ENCODE assay signal across 17 cellular contexts in the genomic region with DNA sequence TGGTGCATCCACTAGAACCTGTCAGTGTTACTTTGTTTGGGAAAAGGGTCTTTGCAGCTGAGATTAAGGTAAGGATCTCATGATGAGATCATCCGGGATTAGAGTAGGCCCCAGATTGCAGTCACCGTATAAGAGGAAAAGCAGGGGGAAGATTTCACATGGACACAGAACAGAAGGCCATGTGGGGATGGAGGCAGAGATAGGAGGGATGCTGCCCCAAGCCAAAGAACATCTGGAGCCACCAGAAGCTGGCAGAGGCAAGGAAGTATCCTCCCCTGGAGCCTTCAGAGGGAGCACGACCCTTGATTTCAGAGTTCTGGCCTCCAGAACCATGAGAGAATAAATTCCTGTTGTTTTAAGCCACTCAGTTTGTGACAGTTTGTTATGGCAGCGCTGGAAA. TPM values are rescaled to one million over a fixed set of nuclear protein-coding genes. Genes with fewer than 3 reads are reported as not detected.
DNase-seq lines count a peak whose midpoint lies in the region; FAIRE-seq and TF ChIP-seq lines count a peak whose summit lies in the region.
"Had no signal": no experiment of that assay in that cellular context is flagged by ENCODE, and none has a peak within 500 bp of the region (broad histone marks: within the 10 kb centered on the region; RNA-seq: fewer than 3 reads in every experiment).

No MANE protein-coding gene starts in this region.

- H3K4me2 ChIP-seq in SK-N-SH, result no peak overlapping the region

- H3K9ac ChIP-seq in SK-N-SH (no peak overlapping the region), kidney (ENCODE audit: low read length in 2 of 2) (no peak overlapping the region)

- H3K27ac Mint-ChIP-seq in Caco-2 (ENCODE audit: unreplicated experiment), result no peak overlapping the region

- H3K36me3 Mint-ChIP-seq in Caco-2 (ENCODE audit: insufficient read depth, unreplicated experiment), result no peaks in the 10 kb centered on the region

- no TSS peak for BruUV-seq in Caco-2 (replicated peaks; lab: Mats Ljungman, UMichigan)

- no peak for TF ChIP-seq CTCF in SK-N-SH (IDR thresholded peaks at IDR 0.05)
- TF ChIP-seq CTCF in kidney (IDR thresholded peaks at IDR 0.05; ENCODE audit: borderline replicate concordance, extremely low read depth, insufficient read depth), result no peak
- no peak for TF ChIP-seq CTCF in GM13977 (IDR thresholded peaks at IDR 0.05; ENCODE audit: extremely low read depth, insufficient read depth, missing control alignments)
- no peak for TF ChIP-seq CTCF in Caco-2 (IDR thresholded peaks at IDR 0.05; ENCODE audit: insufficient read depth in 1 of 2, low read depth in 1 of 2, low read length in 1 of 2, severe bottlenecking in 1 of 2, unreplicated experiment in 1 of 2)

- H3K27me3 ChIP-seq in SK-N-SH (ENCODE audit: insufficient read depth) (no peaks in the 10 kb centered on the region), Caco-2 (replicated peaks; ENCODE audit: control insufficient read depth, insufficient read depth, low read length) (no peaks in the 10 kb centered on the region)

- no peaks in the 10 kb centered on the region for H4K20me1 ChIP-seq in SK-N-SH (ENCODE audit: insufficient read depth)

- H3K4me1 ChIP-seq in SK-N-SH (ENCODE audit: control insufficient read depth in 1 of 2, insufficient read depth in 2 of 2, low read depth in 1 of 2, low read length in 1 of 2) (peaks cover 0 to 59% of the 10 kb centered on the region in 2 experiments; a peak in 2 of 4 replicates), kidney (ENCODE audit: control insufficient read depth in 1 of 2, insufficient read depth in 1 of 2, low read depth in 1 of 2, low read length in 2 of 2) (peaks cover 11 to 27% of the 10 kb centered on the region in 2 donors), Caco-2 (peaks cover 24% of the 10 kb centered on the region)

- no peaks in the 10 kb centered on the region for H3F3A ChIP-seq in SK-N-SH (replicated peaks; ENCODE audit: insufficient read depth)

- no peaks in the 10 kb centered on the region for H3K9me3 Mint-ChIP-seq in Caco-2 (ENCODE audit: unreplicated experiment)

- H3K4me1 Mint-ChIP-seq in Caco-2 (ENCODE audit: low read depth, unreplicated experiment), result peaks cover 15% of the 10 kb centered on the region

- in situ Hi-C loops in GM13977 (cut with MboI; ENCODE audit: low pct_unique_long_range_greater_than_20kb, low sequenced_read_pairs, unreplicated experiment), result no loop called here

- 56% methylated on average over 3 of the region's 4 CpGs for WGBS in SK-N-SH (ENCODE audit: low lambda C conversion rate)

- no peaks in the 10 kb centered on the region for H3K9me2 ChIP-seq in SK-N-SH

- H2AFZ ChIP-seq in SK-N-SH (ENCODE audit: low read depth), result no peak overlapping the region

- TF ChIP-seq EP300 in SK-N-SH (IDR thresholded peaks at IDR 0.05; ENCODE audit: borderline replicate concordance in 1 of 2, low read depth in 1 of 2, low read length in 1 of 2), result peak in 1 of 2 experiments; percentile 95; a peak in 2 of 4 replicates

- peak overlapping the region in 1 of 2 experiments; percentile 95; a peak in 2 of 4 replicates for H3K27ac ChIP-seq in SK-N-SH (ENCODE audit: low read depth in 2 of 2, low read length in 1 of 2)
- no peak overlapping the region for H3K27ac ChIP-seq in kidney (ENCODE audit: low read depth in 2 of 2, low read length in 2 of 2)

- POLR2A ChIA-PET in SK-N-SH (lab: Yijun Ruan, JAX) (interaction anchor here (1.3 kb wide), 1 partner anchor 26 kb away, joined by 3 read pairs; no protein-coding TSS in a partner anchor), Caco-2 (lab: Charles Lee) (no interaction called here)

- peak; percentile 6 for DNase-seq in activated effector memory CD4-positive, alpha-beta T cell treated with anti-CD3 and anti-CD28 coated beads, Interleukin-2, amount 50 U/mL, for 16 hours
- DNase-seq in activated effector memory CD4-positive, alpha-beta T cell treated with Interleukin-2 at 50 U/mL for 16 hours, result no peak
- DNase-seq in SK-N-SH (peak; percentile 66), kidney (peak; percentile 7), GM13977 (ENCODE audit: low spot score) (no peak), germinal center (ENCODE audit: low spot score) (no peak), Caco-2 (no peak)
- no peak for DNase-seq in stimulated activated CD4-positive, alpha-beta T cell treated with anti-CD3 and anti-CD28 coated beads, Interleukin-2, amount 100 ng/mL, for 24 hours
- DNase-seq: 8988T; DMS79 treated with DMSO at 0.1 percent for 48 hours; Kasumi-1; NCI-H1694; NCI-H2081 treated with DMSO at 0.1 percent for 48 hours; NCI-H446; NK-92 treated with Interleukin-12 subunit alpha and Interleukin-12 subunit beta, amount 100 ng/mL, for 24 hours; SIG-M5 had no signal

- no peaks in the 10 kb centered on the region for H3K36me3 ChIP-seq in SK-N-SH (replicated peaks in 1 of 2; ENCODE audit: control insufficient read depth in 1 of 2, insufficient read depth in 2 of 2, low read length in 1 of 2)
- no peaks in the 10 kb centered on the region for H3K36me3 ChIP-seq in kidney (ENCODE audit: control insufficient read depth in 1 of 2, insufficient read depth in 2 of 2, low read length in 2 of 2)
- H3K36me3 ChIP-seq in Caco-2 (ENCODE audit: control insufficient read depth, insufficient read depth, low read length), result no peaks in the 10 kb centered on the region

- H3K4me3 Mint-ChIP-seq in Caco-2 (ENCODE audit: unreplicated experiment), result no peak overlapping the region

- H3K27me3 Mint-ChIP-seq in Caco-2 (ENCODE audit: insufficient read depth, unreplicated experiment), result peaks cover 8% of the 10 kb centered on the region

- H3K4me3 ChIP-seq in SK-N-SH (ENCODE audit: low read depth in 2 of 2, low read length in 1 of 2) (no peak overlapping the region), kidney (ENCODE audit: low read length in 2 of 2) (no peak overlapping the region), Caco-2 (ENCODE audit: low read depth, low read length) (no peak overlapping the region)

- intact Hi-C loops in kidney (cut with DNase I), result no loop called here
- intact Hi-C loops in Caco-2 (cut with micrococcal nuclease; ENCODE audit: unreplicated experiment), result no loop called here

- peak; percentile 46 for TF ChIP-seq RAD21 in SK-N-SH (IDR thresholded peaks at IDR 0.05; ENCODE audit: low read length)

- H3K79me2 ChIP-seq in SK-N-SH (ENCODE audit: insufficient read depth), result no peaks in the 10 kb centered on the region

- CTCF ChIA-PET in SK-N-SH (lab: Yijun Ruan, JAX), result interaction anchor here (1.1 to 4.4 kb wide), 5 partner anchors 13 to 212 kb away, joined by 3 to 20 read pairs (median 4); no protein-coding TSS in a partner anchor
- CTCF ChIA-PET in Caco-2 (lab: Charles Lee), result no interaction called here

- no peaks in the 10 kb centered on the region for H3K9me3 ChIP-seq in SK-N-SH
- H3K9me3 ChIP-seq in kidney (ENCODE audit: control insufficient read depth in 1 of 2, low read length in 2 of 2), result no peaks in the 10 kb centered on the region
- no peaks in the 10 kb centered on the region for H3K9me3 ChIP-seq in Caco-2

- no peak for FAIRE-seq in kidney (lab: Jason Lieb, UNC)
- FAIRE-seq: H54 had no signal

TF ChIP-seq in SK-N-SH, 30 proteins besides CTCF, POLR2A, EP300 and RAD21:
- TF ChIP-seq MXI1 (IDR thresholded peaks at IDR 0.05; ENCODE audit: low read depth, low read length), result peak; percentile 30; the same call in 1 of the 2 replicates
- no peak for TF ChIP-seq MEF2A (IDR thresholded peaks at IDR 0.05; ENCODE audit: borderline replicate concordance, low read depth)
- peak; percentile 20; the same call in 1 of the 2 replicates for TF ChIP-seq SMC3 (IDR thresholded peaks at IDR 0.05; ENCODE audit: low read depth, low read length)
- TF ChIP-seq FOXJ3 (CRISPR knock-in tag; IDR thresholded peaks at IDR 0.05), result peak; percentile 73
- TF ChIP-seq RCOR1 (IDR thresholded peaks at IDR 0.05; ENCODE audit: low read length), result peak; percentile 76; the same call in 1 of the 2 replicates
- no peak for TF ChIP-seq TEAD4 (IDR thresholded peaks at IDR 0.05; ENCODE audit: borderline replicate concordance, insufficient read depth)
- TF ChIP-seq GABPA (IDR thresholded peaks at IDR 0.05; ENCODE audit: low read depth), result no peak
- peak; percentile 90 for TF ChIP-seq GATA2 (CRISPR knock-in tag; IDR thresholded peaks at IDR 0.05)
- peak; percentile 33; the same call in 1 of the 2 replicates for TF ChIP-seq TCF12 (IDR thresholded peaks at IDR 0.05)

RNA-seq across cellular contexts. Expression of gene CMKLR1, which starts 39.6 kb away (rescaled TPM):
- polyA plus RNA-seq in SK-N-SH (2012; rRNA removed) (0.15 and 0.31 TPM in 2 replicates), kidney (ENCODE audit: insufficient read depth, low read depth, low replicate concordance) (6.1 TPM)
- polyA plus RNA-seq in SK-N-SH (2012; cell fraction: cytosol; rRNA removed), result 0.45 and 0.51 TPM in 2 replicates
- polyA plus RNA-seq in SK-N-SH (2012; cell fraction: nucleus; rRNA removed), result 0.10 and 0.35 TPM in 2 replicates
- total RNA-seq in kidney (25.7 TPM), Caco-2 (2022) (not detected in 2 replicates)

Comparison
In these comparisons a context has a peak if more than half of its experiments do, and no peak if none do; other contexts are left out.
1. DNase-seq: peak in activated effector memory CD4-positive, alpha-beta T cell treated with anti-CD3 and anti-CD28 coated beads, Interleukin-2, amount 50 U/mL, for 16 hours (single experiment), SK-N-SH (single experiment) and kidney (single experiment); none in activated effector memory CD4-positive, alpha-beta T cell treated with Interleukin-2 at 50 U/mL for 16 hours (single experiment), GM13977 (single experiment), germinal center (single experiment), stimulated activated CD4-positive, alpha-beta T cell treated with anti-CD3 and anti-CD28 coated beads, Interleukin-2, amount 100 ng/mL, for 24 hours (0 of 2) and Caco-2 (0 of 2).
2. RNA of gene CMKLR1, which starts 39.6 kb away (total RNA-seq): 25.7 TPM in kidney (single experiment); not detected in Caco-2; every median in the first group is over 10 times any median in the second.